ENCODE assay signal across 27 cellular contexts in the genomic region with DNA sequence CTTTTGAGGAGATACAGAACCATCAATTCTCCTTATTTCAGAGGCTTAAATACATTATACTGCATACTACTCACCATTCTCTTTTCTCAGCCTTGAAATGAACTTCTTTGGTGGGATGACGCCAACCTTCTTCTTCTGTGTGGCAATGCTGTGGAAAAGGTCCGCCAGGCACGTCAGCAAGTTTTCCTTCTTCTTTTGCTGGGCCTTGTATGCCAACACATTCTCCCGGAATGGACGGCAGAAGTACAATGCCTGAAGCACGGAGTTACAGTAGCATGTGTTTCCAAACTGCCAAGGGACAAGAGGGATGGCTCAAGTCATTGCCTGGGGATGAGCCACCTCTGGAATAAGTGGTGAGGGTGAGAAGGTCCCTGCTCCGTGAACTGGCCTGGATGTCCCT.
"Had no signal": no experiment of that assay in that cellular context is flagged by ENCODE, and none has a peak within 500 bp of the region (broad histone marks: within the 10 kb centered on the region; RNA-seq: fewer than 3 reads in every experiment).

No MANE protein-coding gene starts in this region.

- H3K4me1 ChIP-seq: body of pancreas, colonic mucosa, lower lobe of right lung, neural progenitor cell, parathyroid adenoma, stomach had no signal

- H3K9me3 ChIP-seq: body of pancreas, colonic mucosa, gastroesophageal sphincter, lower lobe of right lung, stomach, tibial artery had no signal

- H3K27ac ChIP-seq: body of pancreas, colonic mucosa, gastroesophageal sphincter, hepatocyte, lower lobe of right lung, neural progenitor cell, parathyroid adenoma, stomach had no signal

- H3K36me3 ChIP-seq: colonic mucosa, neural progenitor cell had no signal

- H3K27ac Mint-ChIP-seq: activated CD4-positive, alpha-beta T cell treated with anti-CD3 and anti-CD28 coated beads, Interleukin-2, amount 10 ng/mL, durations not matched to agents 7 days and 5 days; activated CD8-positive, alpha-beta T cell treated with anti-CD3 and anti-CD28 coated beads for 36 hours; activated naive CD4-positive, alpha-beta T cell treated with anti-CD3 and anti-CD28 coated beads, Interleukin-2, amount 50 U/mL, for 24 hours; activated naive CD8-positive, alpha-beta T cell treated with anti-CD3 and anti-CD28 coated beads, Interleukin-2, amount 50 U/mL, for 24 hours; activated T-helper 17 cell treated with anti-CD3 and anti-CD28 coated beads, Interleukin-2, amount 50 U/mL, for 72 hours; natural killer cell; neural progenitor cell; stimulated activated naive B cell treated with anti-CD40 and anti-IgM and Interleukin-4, amounts not matched to agents 10 μg/mL and 1 μg/mL and 100 μg/mL, for 72 hours; T-helper 1 cell treated with Interleukin-12 subunit alpha and Interleukin-12 subunit beta and Interleukin-4 antibody, amounts not matched to agents 30 μg/mL and 1 μg/mL, for 36 hours had no signal

- H3K4me3 ChIP-seq: body of pancreas, colonic mucosa, dorsolateral prefrontal cortex, gastroesophageal sphincter, hepatocyte, lower lobe of right lung, neural progenitor cell, stomach, tibial artery had no signal

- ATAC-seq: activated CD8-positive, alpha-beta T cell treated with anti-CD3 and anti-CD28 coated beads for 36 hours; activated naive CD8-positive, alpha-beta T cell treated with anti-CD3 and anti-CD28 coated beads, Interleukin-2, amount 50 U/mL, for 24 hours; activated T-cell treated with anti-CD3 and anti-CD28 coated beads, Interleukin-2, amount 50 U/mL, for 4 hours; activated T-helper 17 cell treated with anti-CD3 and anti-CD28 coated beads, Interleukin-2, amount 50 U/mL, for 72 hours; body of pancreas; gastroesophageal sphincter; lower lobe of right lung; natural killer cell; stimulated activated naive B cell treated with anti-CD40 and anti-IgM and Interleukin-4, amounts not matched to agents 10 μg/mL and 1 μg/mL and 100 μg/mL, for 72 hours had no signal

- H3K4me3 Mint-ChIP-seq: activated CD4-positive, alpha-beta T cell treated with anti-CD3 and anti-CD28 coated beads, Interleukin-2, amount 10 ng/mL, durations not matched to agents 7 days and 5 days; activated CD8-positive, alpha-beta T cell treated with anti-CD3 and anti-CD28 coated beads for 36 hours; activated naive CD4-positive, alpha-beta T cell treated with anti-CD3 and anti-CD28 coated beads, Interleukin-2, amount 50 U/mL, for 24 hours; activated naive CD8-positive, alpha-beta T cell treated with anti-CD3 and anti-CD28 coated beads, Interleukin-2, amount 50 U/mL, for 24 hours; activated T-cell treated with anti-CD3 and anti-CD28 coated beads, Interleukin-2, amount 50 U/mL, for 4 hours; activated T-helper 17 cell treated with anti-CD3 and anti-CD28 coated beads, Interleukin-2, amount 50 U/mL, for 72 hours; natural killer cell; neural progenitor cell; stimulated activated naive B cell treated with anti-CD40 and anti-IgM and Interleukin-4, amounts not matched to agents 10 μg/mL and 1 μg/mL and 100 μg/mL, for 72 hours; T-helper 1 cell treated with Interleukin-12 subunit alpha and Interleukin-12 subunit beta and Interleukin-4 antibody, amounts not matched to agents 30 μg/mL and 1 μg/mL, for 36 hours had no signal

- H3K4me1 Mint-ChIP-seq: activated CD4-positive, alpha-beta T cell treated with anti-CD3 and anti-CD28 coated beads, Interleukin-2, amount 10 ng/mL, durations not matched to agents 7 days and 5 days; activated naive CD4-positive, alpha-beta T cell treated with anti-CD3 and anti-CD28 coated beads, Interleukin-2, amount 50 U/mL, for 24 hours; activated naive CD8-positive, alpha-beta T cell treated with anti-CD3 and anti-CD28 coated beads, Interleukin-2, amount 50 U/mL, for 24 hours; neural progenitor cell had no signal

- H3K36me3 Mint-ChIP-seq: natural killer cell had no signal

- H3K27me3 Mint-ChIP-seq: activated CD4-positive, alpha-beta T cell treated with anti-CD3 and anti-CD28 coated beads, Interleukin-2, amount 10 ng/mL, durations not matched to agents 7 days and 5 days; activated CD8-positive, alpha-beta T cell treated with anti-CD3 and anti-CD28 coated beads for 36 hours; activated naive CD4-positive, alpha-beta T cell treated with anti-CD3 and anti-CD28 coated beads, Interleukin-2, amount 50 U/mL, for 24 hours; activated naive CD8-positive, alpha-beta T cell treated with anti-CD3 and anti-CD28 coated beads, Interleukin-2, amount 50 U/mL, for 24 hours; activated T-helper 17 cell treated with anti-CD3 and anti-CD28 coated beads, Interleukin-2, amount 50 U/mL, for 72 hours; stimulated activated naive B cell treated with anti-CD40 and anti-IgM and Interleukin-4, amounts not matched to agents 10 μg/mL and 1 μg/mL and 100 μg/mL, for 72 hours had no signal

- H3K9me3 Mint-ChIP-seq: activated CD4-positive, alpha-beta T cell treated with anti-CD3 and anti-CD28 coated beads, Interleukin-2, amount 10 ng/mL, durations not matched to agents 7 days and 5 days; activated CD8-positive, alpha-beta T cell treated with anti-CD3 and anti-CD28 coated beads for 36 hours; activated naive CD4-positive, alpha-beta T cell treated with anti-CD3 and anti-CD28 coated beads, Interleukin-2, amount 50 U/mL, for 24 hours; activated naive CD8-positive, alpha-beta T cell treated with anti-CD3 and anti-CD28 coated beads, Interleukin-2, amount 50 U/mL, for 24 hours; activated T-cell treated with anti-CD3 and anti-CD28 coated beads, Interleukin-2, amount 50 U/mL, for 4 hours; activated T-helper 17 cell treated with anti-CD3 and anti-CD28 coated beads, Interleukin-2, amount 50 U/mL, for 72 hours; natural killer cell; neural progenitor cell; stimulated activated naive B cell treated with anti-CD40 and anti-IgM and Interleukin-4, amounts not matched to agents 10 μg/mL and 1 μg/mL and 100 μg/mL, for 72 hours; T-helper 1 cell treated with Interleukin-12 subunit alpha and Interleukin-12 subunit beta and Interleukin-4 antibody, amounts not matched to agents 30 μg/mL and 1 μg/mL, for 36 hours had no signal

- H3K27me3 ChIP-seq: body of pancreas, colonic mucosa, dorsolateral prefrontal cortex, gastroesophageal sphincter, hepatocyte, neural progenitor cell, stomach, tibial artery had no signal

- DNase-seq: activated CD4-positive, alpha-beta T cell treated with anti-CD3 and anti-CD28 coated beads for 1 hour; activated CD4-positive, alpha-beta T cell treated with anti-CD3 and anti-CD28 coated beads, Interleukin-2, amount 10 ng/mL, durations not matched to agents 7 days and 5 days; activated CD8-positive, alpha-beta T cell treated with anti-CD3 and anti-CD28 coated beads for 36 hours; activated naive CD8-positive, alpha-beta T cell treated with anti-CD3 and anti-CD28 coated beads, Interleukin-2, amount 50 U/mL, for 24 hours; activated T-cell treated with anti-CD3 and anti-CD28 coated beads, Interleukin-2, amount 50 U/mL, for 4 hours; body of pancreas; cerebellar nuclear complex; colonic mucosa; dorsolateral prefrontal cortex; effector memory CD4-positive, alpha-beta T cell; lower lobe of right lung; mesendoderm; natural killer cell; occipital lobe; right cardiac atrium; stimulated activated CD4-positive, alpha-beta T cell treated with anti-CD3 and anti-CD28 coated beads, Interleukin-15, amount 100 ng/mL, for 24 hours; stimulated activated CD4-positive, alpha-beta T cell treated with anti-CD3 and anti-CD28 coated beads, Interleukin-2, amount 100 ng/mL, for 24 hours; stimulated activated naive B cell treated with anti-CD40 and anti-IgM and Interleukin-4, amounts not matched to agents 10 μg/mL and 1 μg/mL and 100 μg/mL, for 72 hours; stomach had no signal
